In the genomic region with DNA sequence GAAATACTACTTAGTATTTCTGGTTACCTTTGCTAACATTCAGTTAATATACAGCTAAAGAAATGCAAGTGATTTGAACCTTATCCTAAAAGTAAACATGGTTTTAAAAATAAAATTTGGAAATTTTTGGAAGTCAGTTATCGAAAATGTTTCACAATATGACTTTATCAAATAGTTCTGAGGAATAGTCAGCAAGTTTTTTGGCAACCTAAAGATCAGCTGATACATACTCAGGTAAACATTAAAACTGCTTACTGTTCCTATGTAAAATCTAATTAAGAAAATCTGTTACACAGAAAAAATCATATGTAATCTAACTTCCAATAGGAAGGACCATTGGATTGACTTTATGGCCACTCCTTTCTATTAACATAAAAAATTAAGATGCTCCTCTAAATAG, we compare ENCODE assay signal across 23 cellular contexts.
"Had no signal": no experiment of that assay in that cellular context is flagged by ENCODE, and none has a peak within 500 bp of the region (broad histone marks: within the 10 kb centered on the region; RNA-seq: fewer than 3 reads in every experiment).

No MANE protein-coding gene starts in this region.

- H3K4me3 ChIP-seq: K562, PC-9, Peyer's patch, SJCRH30 had no signal

- H3K27me3 ChIP-seq: Peyer's patch, SJCRH30 had no signal

- H2AFZ ChIP-seq: PC-9 had no signal

- H3K4me1 ChIP-seq: Peyer's patch, SJCRH30 had no signal

- H3K9me3 ChIP-seq: Peyer's patch, SJCRH30 had no signal

- H3K36me3 ChIP-seq: Peyer's patch had no signal

- ATAC-seq: K562, Right ventricle myocardium inferior, SK-N-SH treated with all-trans-retinoic acid at 6 μM for 48 hours had no signal

- H3K9ac ChIP-seq: KMS-11 had no signal

- H3K27ac Mint-ChIP-seq: IgD-negative memory B cell had no signal

- H3K27ac ChIP-seq: KMS-11, PC-9, Peyer's patch, SJCRH30 had no signal

- H3K4me2 ChIP-seq: KMS-11, PC-9 had no signal

- H3K4me3 Mint-ChIP-seq: IgD-negative memory B cell had no signal

- H3K27me3 Mint-ChIP-seq: IgD-negative memory B cell had no signal

- DNase-seq: Kasumi-1, MM.1S, NCI-H1092 treated with DMSO at 0.1 percent for 48 hours, NCI-H1436, NCI-H187, NCI-H2029, NCI-H2081 treated with DMSO at 0.1 percent for 48 hours, NCI-H2171, NCI-H226, NCI-H446, NCI-H510A, NCI-H524 treated with DMSO at 0.1 percent for 48 hours, NCI-H69, NCI-H774, PC-9, Peyer's patch, SHP77 treated with DMSO at 0.1 percent for 48 hours, SJCRH30 had no signal
